9 cellular contexts compared by ENCODE assay signal in the genomic region with DNA sequence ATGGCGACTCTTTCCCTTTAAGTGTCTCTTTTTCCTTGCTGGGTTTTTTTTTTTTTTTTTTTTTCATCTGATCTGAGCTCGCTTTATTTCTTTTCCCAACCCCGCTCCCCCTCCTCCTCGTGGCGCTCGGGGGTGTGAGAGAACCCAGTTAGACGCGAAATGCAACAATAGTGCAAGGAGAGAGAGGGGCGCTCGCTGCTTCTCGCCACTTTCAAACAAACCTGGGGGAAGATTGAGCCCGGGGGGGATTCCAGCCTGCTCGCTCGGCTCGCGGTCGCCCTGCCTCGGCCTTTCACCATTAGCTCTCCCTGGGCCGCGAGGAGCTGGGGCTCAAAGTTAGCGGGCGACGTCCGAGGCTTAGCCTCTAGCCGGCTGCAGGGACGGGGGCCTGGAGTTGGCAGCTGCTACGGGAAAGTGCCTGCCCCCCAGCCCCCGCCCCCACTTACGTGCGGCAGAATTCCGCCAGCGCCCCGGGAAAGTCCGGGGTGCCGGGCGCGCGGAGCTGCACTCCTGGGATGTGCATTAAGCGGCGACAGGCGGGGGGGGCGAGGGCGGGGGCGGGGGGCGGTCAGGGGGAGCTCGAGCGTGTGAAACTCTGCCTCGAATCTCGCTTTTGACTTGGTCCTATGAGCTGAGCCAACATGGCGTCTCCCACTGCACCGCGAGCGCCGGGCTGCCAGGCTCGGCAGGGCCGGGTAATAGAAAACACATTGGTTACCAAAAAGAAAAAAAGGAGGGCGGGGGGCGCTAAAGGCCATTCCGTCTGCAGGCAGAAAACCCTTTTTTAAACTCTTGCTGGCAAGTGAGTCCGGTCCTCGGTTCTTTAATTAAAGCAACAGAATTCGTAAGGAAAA. TPM values are rescaled to one million over a fixed set of nuclear protein-coding genes. Genes with fewer than 3 reads are reported as not detected.
A peak's percentile ranks its signal among the peaks of the same experiment; 100 is the strongest.
DNase-seq lines count a peak whose midpoint lies in the region; ATAC-seq and TF ChIP-seq lines count a peak whose summit lies in the region.
"Had no signal": no experiment of that assay in that cellular context is flagged by ENCODE, and none has a peak within 500 bp of the region (broad histone marks: within the 10 kb centered on the region; RNA-seq: fewer than 3 reads in every experiment).

No MANE protein-coding gene starts in this region.

- intact Hi-C loops in CD4-positive, alpha-beta T cell (cut with DNase I, micrococcal nuclease), result no loop called here
- intact Hi-C loops in stomach (cut with DNase I; ENCODE audit: low total_unique reads), result no loop called here

- H3K27ac Mint-ChIP-seq in CD4-positive, alpha-beta T cell, result no peak overlapping the region
- H3K27ac Mint-ChIP-seq in brain, result peak overlapping the region; percentile 96 to 100 (median 98)
- H3K27ac Mint-ChIP-seq in activated T-helper 17 cell treated with anti-CD3 and anti-CD28 coated beads, Interleukin-2, amount 50 U/mL, for 72 hours, result no peak overlapping the region

- peaks cover 8% of the 10 kb centered on the region for H3K4me1 Mint-ChIP-seq in CD4-positive, alpha-beta T cell (ENCODE audit: low read depth)
- H3K4me1 Mint-ChIP-seq in brain, result peaks cover 79% of the 10 kb centered on the region
- H3K4me1 Mint-ChIP-seq in activated T-helper 17 cell treated with anti-CD3 and anti-CD28 coated beads, Interleukin-2, amount 50 U/mL, for 72 hours, result no peaks in the 10 kb centered on the region

- POLR2A ChIA-PET in CD4-positive, alpha-beta T cell (lab: Charles Lee), result no interaction called here

- TF ChIP-seq EP300 in stomach (IDR thresholded peaks at IDR 0.05), result no peak

- H3K36me3 ChIP-seq in HUES48 (ENCODE audit: control insufficient read depth, insufficient read depth, low read length) (no peaks in the 10 kb centered on the region), stomach (peaks cover 3 to 26% (median 15%) of the 10 kb centered on the region in 4 donors)

- H3K4me3 Mint-ChIP-seq in CD4-positive, alpha-beta T cell, result peak overlapping the region; percentile 6
- H3K4me3 Mint-ChIP-seq in brain, result peak overlapping the region; percentile 90 to 97 (median 94)
- H3K4me3 Mint-ChIP-seq in activated T-helper 17 cell treated with anti-CD3 and anti-CD28 coated beads, Interleukin-2, amount 50 U/mL, for 72 hours, result no peak overlapping the region

- H3K4me1 ChIP-seq in HUES48 (ENCODE audit: control insufficient read depth, insufficient read depth, low read length), result peaks cover 79% of the 10 kb centered on the region
- peaks cover 24 to 44% (median 27%) of the 10 kb centered on the region in 4 donors for H3K4me1 ChIP-seq in stomach

- peaks cover 97% of the 10 kb centered on the region for H3K27me3 Mint-ChIP-seq in CD4-positive, alpha-beta T cell
- peaks cover 30% of the 10 kb centered on the region for H3K27me3 Mint-ChIP-seq in brain
- H3K27me3 Mint-ChIP-seq in activated T-helper 17 cell treated with anti-CD3 and anti-CD28 coated beads, Interleukin-2, amount 50 U/mL, for 72 hours, result peaks cover 71% of the 10 kb centered on the region

- H3K27ac ChIP-seq in CD4-positive, alpha-beta T cell (ENCODE audit: low read depth, low read length), result no peak overlapping the region
- peak overlapping the region; percentile 65 for H3K27ac ChIP-seq in HUES48 (ENCODE audit: low read depth, low read length)
- peak overlapping the region; percentile 96 to 97 (median 97) for H3K27ac ChIP-seq in stomach

- no peaks in the 10 kb centered on the region for H3K9me3 Mint-ChIP-seq in CD4-positive, alpha-beta T cell
- H3K9me3 Mint-ChIP-seq in brain, result no peaks in the 10 kb centered on the region
- peaks cover 10% of the 10 kb centered on the region for H3K9me3 Mint-ChIP-seq in activated T-helper 17 cell treated with anti-CD3 and anti-CD28 coated beads, Interleukin-2, amount 50 U/mL, for 72 hours

- CTCF ChIA-PET in CD4-positive, alpha-beta T cell (lab: Charles Lee), result no interaction called here

- no peak for DNase-seq in CD4-positive, alpha-beta T cell
- peak; percentile 73 for DNase-seq in iris pigment epithelial cell (ENCODE audit: low read depth)
- DNase-seq in stomach, result no peak
- no peak for DNase-seq in stimulated activated CD4-positive, alpha-beta T cell treated with anti-CD3 and anti-CD28 coated beads, Interleukin-4, amount 100 ng/mL, for 24 hours

- H3K27me3 ChIP-seq in CD4-positive, alpha-beta T cell (ENCODE audit: control insufficient read depth, insufficient read depth, low read length), result peaks cover 97% of the 10 kb centered on the region
- H3K27me3 ChIP-seq in HUES48 (ENCODE audit: control insufficient read depth, insufficient read depth, low read length), result peaks cover 97% of the 10 kb centered on the region
- H3K27me3 ChIP-seq in stomach, result peaks cover 0 to 59% (median 4%) of the 10 kb centered on the region in 3 donors

- no peak for TF ChIP-seq POLR2A in stomach (IDR thresholded peaks at IDR 0.05)

- no peak for TF ChIP-seq CTCF in CD4-positive, alpha-beta T cell (IDR thresholded peaks at IDR 0.05)
- TF ChIP-seq CTCF in brain (conservative IDR thresholded peaks at IDR 0.05) (no peak), stomach (IDR thresholded peaks at IDR 0.05) (no peak)

- H3K9me3 ChIP-seq in CD4-positive, alpha-beta T cell (ENCODE audit: control insufficient read depth, low read length), result peaks cover 32% of the 10 kb centered on the region
- H3K9me3 ChIP-seq in HUES48 (ENCODE audit: control insufficient read depth, insufficient read depth, low read length), result no peaks in the 10 kb centered on the region
- no peaks in the 10 kb centered on the region for H3K9me3 ChIP-seq in stomach

- no peaks in the 10 kb centered on the region for H3K36me3 Mint-ChIP-seq in CD4-positive, alpha-beta T cell (ENCODE audit: low read depth)
- peaks cover 72% of the 10 kb centered on the region for H3K36me3 Mint-ChIP-seq in brain
- peaks cover 6% of the 10 kb centered on the region for H3K36me3 Mint-ChIP-seq in activated T-helper 17 cell treated with anti-CD3 and anti-CD28 coated beads, Interleukin-2, amount 50 U/mL, for 72 hours (ENCODE audit: low read depth)

- WGBS in stomach, 5 donors, result 1 to 5% (median 2%) methylated on average over 36 to 62 of the region's 62 CpGs

- H3K4me3 ChIP-seq in HUES48 (ENCODE audit: low read depth, low read length) (peak overlapping the region; percentile 60), stomach (peak overlapping the region; percentile 80 to 89 (median 88))

- H3K9ac ChIP-seq in HUES48 (ENCODE audit: low read depth, low read length), result no peak overlapping the region

- ATAC-seq in CD4-positive, alpha-beta T cell (ENCODE audit: poor library complexity), result no peak
- no peak for ATAC-seq in GM19455 (IDR thresholded peaks at IDR 0.05; ENCODE audit: unreplicated experiment)
- ATAC-seq in activated T-helper 17 cell treated with anti-CD3 and anti-CD28 coated beads, Interleukin-2, amount 50 U/mL, for 72 hours (replicated peaks), result no peak

RNA-seq across cellular contexts. Expression of a gene that starts 10.3 kb away (rescaled TPM):
- total RNA-seq in CD4-positive, alpha-beta T cell, result not detected
- polyA plus RNA-seq in brain (ENCODE audit: insufficient read depth, low read depth, low replicate concordance) (60.4 TPM), stomach (10 to 100 TPM; 30.9 to 47.4 (median 39.7) TPM)
- total RNA-seq in stomach, result 10 to 100 TPM; 36.8 to 96.2 (median 63.0) TPM
- total RNA-seq in activated T-helper 17 cell treated with anti-CD3 and anti-CD28 coated beads, Interleukin-2, amount 50 U/mL, for 72 hours, result not detected
- total RNA-seq: mononuclear cell had no signal

Comparison
In these comparisons a context has a peak if more than half of its experiments do, and no peak if none do; other contexts are left out.
1. H3K27ac Mint-ChIP-seq: peak in brain (5 of 5); none in CD4-positive, alpha-beta T cell (single experiment) and activated T-helper 17 cell treated with anti-CD3 and anti-CD28 coated beads, Interleukin-2, amount 50 U/mL, for 72 hours (single experiment).
2. RNA of a gene that starts 10.3 kb away (total RNA-seq): 36.8 to 96.2 TPM in stomach; not detected in CD4-positive, alpha-beta T cell and not detected in activated T-helper 17 cell treated with anti-CD3 and anti-CD28 coated beads, Interleukin-2, amount 50 U/mL, for 72 hours; every median in the first group is over 10 times any median in the second.